ENCODE assay signal across 14 cellular contexts in the genomic region with DNA sequence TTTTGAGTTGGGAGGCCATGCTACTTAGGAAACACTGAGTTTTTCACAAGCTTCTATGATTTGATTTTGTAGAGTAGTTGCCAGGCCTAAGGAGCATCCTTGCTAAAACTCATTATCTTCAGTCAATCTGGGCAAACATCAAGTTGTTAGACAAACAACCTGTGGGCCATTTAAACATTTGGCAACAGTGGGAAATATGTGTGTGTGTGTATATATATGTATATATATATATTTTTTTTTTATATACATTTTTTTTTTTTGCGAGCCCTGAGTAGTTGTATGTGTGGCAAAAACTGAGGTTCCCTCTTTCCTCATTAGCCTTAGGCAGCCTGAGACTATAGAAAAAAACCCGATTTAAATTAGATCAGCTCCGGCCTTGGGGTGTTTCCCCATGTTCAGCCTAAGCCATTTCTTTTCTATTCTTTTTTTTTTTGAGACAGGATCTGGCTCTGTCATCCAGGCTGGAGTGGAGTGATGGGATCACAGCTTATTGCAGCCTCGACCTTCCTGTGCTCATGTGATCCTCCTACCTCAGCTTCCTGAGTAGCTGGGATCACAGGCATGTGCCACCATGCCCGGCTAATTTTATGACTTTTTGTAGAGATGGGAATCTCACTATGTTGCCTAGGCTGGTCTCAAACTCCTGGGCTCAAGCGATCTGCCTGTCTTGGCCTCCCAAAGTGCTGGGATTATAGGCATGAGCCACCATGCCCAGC. TPM values are rescaled to one million over a fixed set of nuclear protein-coding genes. Genes with fewer than 3 reads are reported as not detected.
DNase-seq lines count a peak whose midpoint lies in the region; ATAC-seq, FAIRE-seq and TF ChIP-seq lines count a peak whose summit lies in the region.
"Had no signal": no experiment of that assay in that cellular context is flagged by ENCODE, and none has a peak within 500 bp of the region (broad histone marks: within the 10 kb centered on the region; RNA-seq: fewer than 3 reads in every experiment).

No MANE protein-coding gene starts in this region.

- in situ Hi-C loops in HepG2 (cut with HindIII; ENCODE audit: extremely low pct_ligation_motif_present, low pct_unique_long_range_greater_than_20kb): loop anchor here (5.0 to 10.0 kb wide), 2 partner anchors 87 to 210 kb away; a partner anchor contains a TSS

- no peak for TF ChIP-seq EP300 in HepG2 (IDR thresholded peaks at IDR 0.05; ENCODE audit: low read depth in 2 of 2, low read length in 2 of 2)
- no peak for TF ChIP-seq EP300 in HepG2 (CRISPR knock-in tag; IDR thresholded peaks at IDR 0.05; ENCODE audit: borderline replicate concordance)
- no peak for TF ChIP-seq EP300 in stomach (IDR thresholded peaks at IDR 0.05)
- TF ChIP-seq EP300 in suprapubic skin (IDR thresholded peaks at IDR 0.05): no peak

- no peaks in the 10 kb centered on the region for H3K36me3 Mint-ChIP-seq in activated T-cell treated with anti-CD3 and anti-CD28 coated beads, Interleukin-2, amount 50 U/mL, for 72 hours (ENCODE audit: insufficient read depth in 2 of 2)
- peaks cover 7% of the 10 kb centered on the region for H3K36me3 Mint-ChIP-seq in activated CD8-positive, alpha-beta T cell treated with anti-CD3 and anti-CD28 coated beads, Interleukin-2, amount 10 ng/mL, durations not matched to agents 7 days and 5 days (ENCODE audit: low read depth)

- peak overlapping the region; percentile 61 to 91 for H3K4me3 Mint-ChIP-seq in activated T-cell treated with anti-CD3 and anti-CD28 coated beads, Interleukin-2, amount 50 U/mL, for 72 hours
- no peak overlapping the region for H3K4me3 Mint-ChIP-seq in activated CD8-positive, alpha-beta T cell treated with anti-CD3 and anti-CD28 coated beads, Interleukin-2, amount 10 ng/mL, durations not matched to agents 7 days and 5 days

- H3K9me3 Mint-ChIP-seq in activated T-cell treated with anti-CD3 and anti-CD28 coated beads, Interleukin-2, amount 50 U/mL, for 72 hours: no peaks in the 10 kb centered on the region
- no peaks in the 10 kb centered on the region for H3K9me3 Mint-ChIP-seq in activated CD8-positive, alpha-beta T cell treated with anti-CD3 and anti-CD28 coated beads, Interleukin-2, amount 10 ng/mL, durations not matched to agents 7 days and 5 days (ENCODE audit: insufficient read depth)

- H3K27me3 Mint-ChIP-seq in activated T-cell treated with anti-CD3 and anti-CD28 coated beads, Interleukin-2, amount 50 U/mL, for 72 hours (ENCODE audit: low read depth): no peaks in the 10 kb centered on the region
- H3K27me3 Mint-ChIP-seq in activated CD8-positive, alpha-beta T cell treated with anti-CD3 and anti-CD28 coated beads, Interleukin-2, amount 10 ng/mL, durations not matched to agents 7 days and 5 days (ENCODE audit: low read depth): no peaks in the 10 kb centered on the region

- H3K27ac ChIP-seq in HepG2 (ENCODE audit: extremely low read length, insufficient read depth, low read length): no peak overlapping the region
- H3K27ac ChIP-seq in stomach: peak overlapping the region; percentile 65 to 78 (median 72)
- H3K27ac ChIP-seq in suprapubic skin: no peak overlapping the region
- H3K27ac ChIP-seq: SJSA1 had no signal

- H3K9ac ChIP-seq in HepG2 (ENCODE audit: insufficient read depth, low read depth, low read length): peak overlapping the region; percentile 26; the same call in 1 of the 2 replicates

- intact Hi-C loops in HepG2 (cut with micrococcal nuclease; ENCODE audit: unreplicated experiment) (no loop called here), stomach (cut with DNase I; ENCODE audit: low total_unique reads) (no loop called here)

- H3K4me3 ChIP-seq in HepG2 (replicated peaks in 1 of 3; ENCODE audit: insufficient read depth in 1 of 3, low read depth in 2 of 3, low read length in 3 of 3) (peak overlapping the region in 1 of 3 experiments; percentile 26; a peak in 1 of 6 replicates), stomach (no peak overlapping the region), suprapubic skin (no peak overlapping the region)
- H3K4me3 ChIP-seq: SJSA1 had no signal

- no peaks in the 10 kb centered on the region for H3K9me3 ChIP-seq in HepG2 (ENCODE audit: low read length)
- no peaks in the 10 kb centered on the region for H3K9me3 ChIP-seq in stomach
- H3K9me3 ChIP-seq in suprapubic skin: no peaks in the 10 kb centered on the region
- H3K9me3 ChIP-seq: SJSA1 had no signal

- TF ChIP-seq RAD21 in HepG2 (CRISPR knock-in tag; IDR thresholded peaks at IDR 0.05): no peak

- POLR2A ChIA-PET in activated CD8-positive, alpha-beta T cell treated with anti-CD3 and anti-CD28 coated beads, Interleukin-2, amount 10 ng/mL, durations not matched to agents 7 days and 5 days (lab: Charles Lee): interaction anchor here (0.9 to 1.0 kb wide), 2 partner anchors 108 to 168 kb away, joined by 3 read pairs; no protein-coding TSS in a partner anchor
- POLR2A ChIA-PET in HepG2 (lab: Yijun Ruan, JAX): interaction anchor here (1.0 to 3.6 kb wide), 3 partner anchors 10 to 108 kb away, joined by 3 to 18 read pairs (median 10); a partner anchor contains a TSS

- no peaks in the 10 kb centered on the region for H4K20me1 ChIP-seq in HepG2 (ENCODE audit: insufficient read depth, low read length)

- no peak for FAIRE-seq in HepG2 (lab: Jason Lieb, UNC)

- no peak overlapping the region for H2AFZ ChIP-seq in HepG2 (ENCODE audit: low read length)

- peak overlapping the region; percentile 55 for H3K4me2 ChIP-seq in HepG2 (ENCODE audit: low read depth, low read length)

- no peaks in the 10 kb centered on the region for H3K36me3 ChIP-seq in HepG2 (replicated peaks in 1 of 2; ENCODE audit: control insufficient read depth in 1 of 2, insufficient read depth in 2 of 2, low read length in 2 of 2)
- peaks cover 0 to 8% (median under 1%) of the 10 kb centered on the region in 4 donors for H3K36me3 ChIP-seq in stomach
- peaks cover 2% of the 10 kb centered on the region for H3K36me3 ChIP-seq in suprapubic skin

- peak overlapping the region; percentile 99 for H3K27ac Mint-ChIP-seq in activated T-cell treated with anti-CD3 and anti-CD28 coated beads, Interleukin-2, amount 50 U/mL, for 72 hours
- peak overlapping the region; percentile 61 for H3K27ac Mint-ChIP-seq in activated CD8-positive, alpha-beta T cell treated with anti-CD3 and anti-CD28 coated beads, Interleukin-2, amount 10 ng/mL, durations not matched to agents 7 days and 5 days

- no peak for TF ChIP-seq CTCF in HepG2 (CRISPR knock-in tag; IDR thresholded peaks at IDR 0.05)
- no peak for TF ChIP-seq CTCF in stomach (IDR thresholded peaks at IDR 0.05)
- no peak for TF ChIP-seq CTCF in suprapubic skin (IDR thresholded peaks at IDR 0.05)

- no peak for DNase-seq in activated T-cell treated with anti-CD3 and anti-CD28 coated beads, Interleukin-2, amount 50 U/mL, for 72 hours
- no peak for DNase-seq in activated T-cell treated with anti-CD3 and anti-CD28 coated beads, Interleukin-2, amount 50 U/mL, for 48 hours
- DNase-seq in activated CD8-positive, alpha-beta T cell treated with anti-CD3 and anti-CD28 coated beads, Interleukin-2, amount 10 ng/mL, durations not matched to agents 7 days and 5 days: no peak
- DNase-seq in HepG2 (ENCODE audit: low spot score) (no peak), stomach (no peak), T-helper 9 cell (no peak), activated gamma-delta T cell (lab: John Stamatoyannopoulos, UW) (no peak), suprapubic skin (ENCODE audit: low spot score in 2 of 2) (no peak)
- DNase-seq: activated CD4-positive, alpha-beta T cell treated with anti-CD3 and anti-CD28 coated beads, Interleukin-2, amount 50 U/mL, for 4 hours; foreskin melanocyte; GF-D8; H7; NCI-H510A had no signal

- H3K27me3 ChIP-seq in HepG2 (ENCODE audit: control insufficient read depth in 1 of 2, insufficient read depth in 2 of 2, low read length in 2 of 2) (no peaks in the 10 kb centered on the region), stomach (no peaks in the 10 kb centered on the region), suprapubic skin (no peaks in the 10 kb centered on the region)
- H3K27me3 ChIP-seq: SJSA1 had no signal

- no peaks in the 10 kb centered on the region for H3K79me2 ChIP-seq in HepG2 (ENCODE audit: insufficient read depth, low read length)

- BruUV-seq in HepG2 (replicated peaks; lab: Mats Ljungman, UMichigan): no TSS peak

- peaks cover 30% of the 10 kb centered on the region for H3K4me1 Mint-ChIP-seq in activated T-cell treated with anti-CD3 and anti-CD28 coated beads, Interleukin-2, amount 50 U/mL, for 72 hours (ENCODE audit: low read depth)
- H3K4me1 Mint-ChIP-seq in activated CD8-positive, alpha-beta T cell treated with anti-CD3 and anti-CD28 coated beads, Interleukin-2, amount 10 ng/mL, durations not matched to agents 7 days and 5 days (ENCODE audit: low read depth): peaks cover 19% of the 10 kb centered on the region

- no peak for ATAC-seq in activated T-cell treated with anti-CD3 and anti-CD28 coated beads, Interleukin-2, amount 50 U/mL, for 72 hours (replicated peaks in 1 of 2)
- no peak for ATAC-seq in activated CD8-positive, alpha-beta T cell treated with anti-CD3 and anti-CD28 coated beads, Interleukin-2, amount 10 ng/mL, durations not matched to agents 7 days and 5 days
- no peak for ATAC-seq in HepG2

- 69% methylated on average over 5 of the region's 6 CpGs for WGBS in HepG2 (ENCODE audit: low lambda C conversion rate)
- WGBS in stomach, 5 donors: 76 to 81% (median 77%) methylated on average over 6 of the region's 6 CpGs
- WGBS in suprapubic skin: 44% methylated on average over 6 of the region's 6 CpGs

- TF ChIP-seq POLR2A in HepG2 (IDR thresholded peaks at IDR 0.05; ENCODE audit: insufficient read depth in 1 of 2, low read depth in 2 of 2, low read length in 2 of 2) (no peak), stomach (IDR thresholded peaks at IDR 0.05) (no peak), suprapubic skin (IDR thresholded peaks at IDR 0.05) (no peak)

- peaks cover 54% of the 10 kb centered on the region for H3K4me1 ChIP-seq in HepG2 (ENCODE audit: insufficient read depth, low read length)
- peaks cover 11 to 38% (median 24%) of the 10 kb centered on the region in 4 donors for H3K4me1 ChIP-seq in stomach
- peaks cover 12% of the 10 kb centered on the region for H3K4me1 ChIP-seq in suprapubic skin

- CTCF ChIA-PET in activated CD8-positive, alpha-beta T cell treated with anti-CD3 and anti-CD28 coated beads, Interleukin-2, amount 10 ng/mL, durations not matched to agents 7 days and 5 days (lab: Charles Lee): interaction anchor here (0.7 to 11.5 kb wide), 9 partner anchors 9 to 168 kb away, joined by 3 to 127 read pairs (median 5); a partner anchor contains a TSS
- CTCF ChIA-PET in HepG2 (lab: Yijun Ruan, JAX; ENCODE audit: low intra/inter-chr PET ratio, low total read pairs): no interaction called here

RNA-seq across cellular contexts. Expression of a gene that starts 7.9 kb away (rescaled TPM):
- total RNA-seq in activated T-cell treated with anti-CD3 and anti-CD28 coated beads, Interleukin-2, amount 50 U/mL, for 72 hours: 10 to 100 TPM; 76.1 to 79.0 TPM
- 10 to 100 TPM; 31.5 to 33.4 TPM for total RNA-seq in activated CD8-positive, alpha-beta T cell treated with anti-CD3 and anti-CD28 coated beads, Interleukin-2, amount 10 ng/mL, durations not matched to agents 7 days and 5 days
- total RNA-seq in HepG2 (2016; rRNA removed; fragmentation: Illumina TruSeq; extraction: Trizol) (5.8 and 6.4 TPM in 2 replicates), stomach (10 to 100 TPM; 16.7 to 54.0 (median 38.8) TPM), suprapubic skin (10 to 100 TPM; 16.0 to 36.9 (median 21.8) TPM)
- 1.8 and 2.2 TPM in 2 replicates for total RNA-seq in HepG2 (2016; cell fraction: cytosol; rRNA removed; fragmentation: Illumina TruSeq; extraction: Trizol; ENCODE audit: low read depth)
- total RNA-seq in HepG2 (2016; cell fraction: insoluble cytoplasmic fraction; rRNA removed; fragmentation: Illumina TruSeq; extraction: Trizol): 6.2 and 6.4 TPM in 2 replicates
- total RNA-seq in HepG2 (2016; cell fraction: membrane; rRNA removed; fragmentation: Illumina TruSeq; extraction: Trizol): 2.6 and 2.9 TPM in 2 replicates
- 3.7 and 5.2 TPM in 2 replicates for total RNA-seq in HepG2 (2016; cell fraction: nucleus; rRNA removed; fragmentation: Illumina TruSeq; extraction: Trizol)
- polyA plus RNA-seq in HepG2 (2011; rRNA removed) (15.2 and 18.6 TPM in 2 replicates), stomach (10 to 100 TPM in 2 of 3 donors, 1 to 10 TPM in 1; 8.3 to 26.1 (median 14.5) TPM)
- 11.0 and 12.7 TPM in 2 replicates for polyA plus RNA-seq in HepG2 (2011; cell fraction: cytosol; rRNA removed)
- 12.6 and 12.8 TPM in 2 replicates for polyA plus RNA-seq in HepG2 (2011; cell fraction: nucleus; rRNA removed)
- polyA plus RNA-seq in HepG2 (2012): 16.4 and 17.0 TPM in 2 replicates
- polyA plus RNA-seq in HepG2 (2016; cell fraction: cytosol; fragmentation: Illumina TruSeq; extraction: Trizol; ENCODE audit: low read depth): 0.76 and 0.80 TPM in 2 replicates
- polyA plus RNA-seq in HepG2 (2016; cell fraction: insoluble cytoplasmic fraction; fragmentation: Illumina TruSeq; extraction: Trizol; ENCODE audit: low read depth): 6.2 and 8.2 TPM in 2 replicates
- 1.8 and 2.3 TPM in 2 replicates for polyA plus RNA-seq in HepG2 (2016; cell fraction: membrane; fragmentation: Illumina TruSeq; extraction: Trizol; ENCODE audit: low read depth)
- 6.6 and 7.1 TPM in 2 replicates for polyA plus RNA-seq in HepG2 (2016; cell fraction: nucleus; fragmentation: Illumina TruSeq; extraction: Trizol; ENCODE audit: insufficient read depth, low read depth)
- 5.6 and 21.2 TPM in 2 replicates for polyA minus RNA-seq in HepG2 (2011; rRNA and poly(A)+ RNA removed; ENCODE audit: low replicate concordance)
- 12.4 and 13.2 TPM in 2 replicates for polyA minus RNA-seq in HepG2 (2011; cell fraction: cytosol; rRNA and poly(A)+ RNA removed)
- polyA minus RNA-seq in HepG2 (2011; cell fraction: nucleus; rRNA and poly(A)+ RNA removed): 33.3 and 36.6 TPM in 2 replicates

RNA-seq across cellular contexts. Expression of a gene that starts 18.5 kb away (rescaled TPM):
- total RNA-seq in activated T-cell treated with anti-CD3 and anti-CD28 coated beads, Interleukin-2, amount 50 U/mL, for 72 hours: 10 to 100 TPM in 1 of 2 donors, 1 to 10 TPM in 1; 7.9 to 11.4 TPM
- total RNA-seq in activated CD8-positive, alpha-beta T cell treated with anti-CD3 and anti-CD28 coated beads, Interleukin-2, amount 10 ng/mL, durations not matched to agents 7 days and 5 days: 1 to 10 TPM; 7.6 to 8.1 TPM
- total RNA-seq in HepG2 (2016; rRNA removed; fragmentation: Illumina TruSeq; extraction: Trizol) (13.7 and 20.1 TPM in 2 replicates), stomach (10 to 100 TPM in 2 of 5 donors, 1 to 10 TPM in 1, not detected in 2; 7.0 to 57.6 (median 28.1) TPM), suprapubic skin (10 to 100 TPM; 10.9 to 14.4 (median 12.8) TPM)
- total RNA-seq in HepG2 (2016; cell fraction: cytosol; rRNA removed; fragmentation: Illumina TruSeq; extraction: Trizol; ENCODE audit: low read depth): 3.2 and 5.5 TPM in 2 replicates
- total RNA-seq in HepG2 (2016; cell fraction: insoluble cytoplasmic fraction; rRNA removed; fragmentation: Illumina TruSeq; extraction: Trizol): 12.8 and 20.3 TPM in 2 replicates
- 13.7 and 15.4 TPM in 2 replicates for total RNA-seq in HepG2 (2016; cell fraction: membrane; rRNA removed; fragmentation: Illumina TruSeq; extraction: Trizol)
- 7.4 and 8.0 TPM in 2 replicates for total RNA-seq in HepG2 (2016; cell fraction: nucleus; rRNA removed; fragmentation: Illumina TruSeq; extraction: Trizol)
- polyA plus RNA-seq in HepG2 (2011; rRNA removed) (7.8 and 8.6 TPM in 2 replicates), stomach (1 to 10 TPM; 3.1 to 7.0 (median 6.0) TPM)
- 5.0 and 8.2 TPM in 2 replicates for polyA plus RNA-seq in HepG2 (2011; cell fraction: cytosol; rRNA removed)
- polyA plus RNA-seq in HepG2 (2011; cell fraction: nucleus; rRNA removed): 2.4 and 2.6 TPM in 2 replicates
- 5.6 and 7.7 TPM in 2 replicates for polyA plus RNA-seq in HepG2 (2012)
- polyA plus RNA-seq in HepG2 (2016; cell fraction: cytosol; fragmentation: Illumina TruSeq; extraction: Trizol; ENCODE audit: low read depth): 3.9 and 5.1 TPM in 2 replicates
- polyA plus RNA-seq in HepG2 (2016; cell fraction: insoluble cytoplasmic fraction; fragmentation: Illumina TruSeq; extraction: Trizol; ENCODE audit: low read depth): 14.3 and 17.9 TPM in 2 replicates
- 8.0 and 9.8 TPM in 2 replicates for polyA plus RNA-seq in HepG2 (2016; cell fraction: membrane; fragmentation: Illumina TruSeq; extraction: Trizol; ENCODE audit: low read depth)
- 12.9 and 13.7 TPM in 2 replicates for polyA plus RNA-seq in HepG2 (2016; cell fraction: nucleus; fragmentation: Illumina TruSeq; extraction: Trizol; ENCODE audit: insufficient read depth, low read depth)
- 3.9 and 9.8 TPM in 2 replicates for polyA minus RNA-seq in HepG2 (2011; rRNA and poly(A)+ RNA removed; ENCODE audit: low replicate concordance)
- 4.0 and 4.7 TPM in 2 replicates for polyA minus RNA-seq in HepG2 (2011; cell fraction: cytosol; rRNA and poly(A)+ RNA removed)
- 5.2 and 5.7 TPM in 2 replicates for polyA minus RNA-seq in HepG2 (2011; cell fraction: nucleus; rRNA and poly(A)+ RNA removed)

RNA-seq across cellular contexts. Expression of a gene that starts 18.8 kb away (rescaled TPM):
- total RNA-seq in activated T-cell treated with anti-CD3 and anti-CD28 coated beads, Interleukin-2, amount 50 U/mL, for 72 hours: 10 to 100 TPM; 16.6 to 17.2 TPM
- 10 to 100 TPM; 12.8 to 15.1 TPM for total RNA-seq in activated CD8-positive, alpha-beta T cell treated with anti-CD3 and anti-CD28 coated beads, Interleukin-2, amount 10 ng/mL, durations not matched to agents 7 days and 5 days
- total RNA-seq in HepG2 (2016; rRNA removed; fragmentation: Illumina TruSeq; extraction: Trizol) (15.4 and 21.5 TPM in 2 replicates), stomach (10 to 100 TPM in 3 of 5 donors, 1 to 10 TPM in 2; 4.1 to 23.5 (median 11.6) TPM), suprapubic skin (1 to 10 TPM; 5.0 to 9.9 (median 8.0) TPM)
- 3.9 and 5.5 TPM in 2 replicates for total RNA-seq in HepG2 (2016; cell fraction: cytosol; rRNA removed; fragmentation: Illumina TruSeq; extraction: Trizol; ENCODE audit: low read depth)
- total RNA-seq in HepG2 (2016; cell fraction: insoluble cytoplasmic fraction; rRNA removed; fragmentation: Illumina TruSeq; extraction: Trizol): 19.2 and 23.3 TPM in 2 replicates
- total RNA-seq in HepG2 (2016; cell fraction: membrane; rRNA removed; fragmentation: Illumina TruSeq; extraction: Trizol): 14.8 and 15.2 TPM in 2 replicates
- 13.3 and 14.6 TPM in 2 replicates for total RNA-seq in HepG2 (2016; cell fraction: nucleus; rRNA removed; fragmentation: Illumina TruSeq; extraction: Trizol)
- polyA plus RNA-seq in HepG2 (2011; rRNA removed) (10.5 and 16.2 TPM in 2 replicates), stomach (10 to 100 TPM in 1 of 3 donors, 1 to 10 TPM in 2; 7.4 to 10.1 (median 9.7) TPM)
- 8.2 and 12.1 TPM in 2 replicates for polyA plus RNA-seq in HepG2 (2011; cell fraction: cytosol; rRNA removed)
- polyA plus RNA-seq in HepG2 (2011; cell fraction: nucleus; rRNA removed): 4.6 and 7.8 TPM in 2 replicates
- polyA plus RNA-seq in HepG2 (2012): 7.4 and 10.0 TPM in 2 replicates
- polyA plus RNA-seq in HepG2 (2016; cell fraction: cytosol; fragmentation: Illumina TruSeq; extraction: Trizol; ENCODE audit: low read depth): 3.0 and 5.0 TPM in 2 replicates
- 19.5 and 20.3 TPM in 2 replicates for polyA plus RNA-seq in HepG2 (2016; cell fraction: insoluble cytoplasmic fraction; fragmentation: Illumina TruSeq; extraction: Trizol; ENCODE audit: low read depth)
- polyA plus RNA-seq in HepG2 (2016; cell fraction: membrane; fragmentation: Illumina TruSeq; extraction: Trizol; ENCODE audit: low read depth): 9.1 and 11.4 TPM in 2 replicates
- 20.1 and 20.2 TPM in 2 replicates for polyA plus RNA-seq in HepG2 (2016; cell fraction: nucleus; fragmentation: Illumina TruSeq; extraction: Trizol; ENCODE audit: insufficient read depth, low read depth)
- 11.7 and 17.4 TPM in 2 replicates for polyA minus RNA-seq in HepG2 (2011; rRNA and poly(A)+ RNA removed; ENCODE audit: low replicate concordance)
- polyA minus RNA-seq in HepG2 (2011; cell fraction: cytosol; rRNA and poly(A)+ RNA removed): 4.1 and 6.0 TPM in 2 replicates
- 17.5 and 18.9 TPM in 2 replicates for polyA minus RNA-seq in HepG2 (2011; cell fraction: nucleus; rRNA and poly(A)+ RNA removed)

Comparison
In these comparisons a context has a peak if more than half of its experiments do, and no peak if none do; other contexts are left out.
1. H3K27ac ChIP-seq: peak in stomach (5 of 5); none in HepG2 (single experiment) and suprapubic skin (single experiment).